In the genomic region with DNA sequence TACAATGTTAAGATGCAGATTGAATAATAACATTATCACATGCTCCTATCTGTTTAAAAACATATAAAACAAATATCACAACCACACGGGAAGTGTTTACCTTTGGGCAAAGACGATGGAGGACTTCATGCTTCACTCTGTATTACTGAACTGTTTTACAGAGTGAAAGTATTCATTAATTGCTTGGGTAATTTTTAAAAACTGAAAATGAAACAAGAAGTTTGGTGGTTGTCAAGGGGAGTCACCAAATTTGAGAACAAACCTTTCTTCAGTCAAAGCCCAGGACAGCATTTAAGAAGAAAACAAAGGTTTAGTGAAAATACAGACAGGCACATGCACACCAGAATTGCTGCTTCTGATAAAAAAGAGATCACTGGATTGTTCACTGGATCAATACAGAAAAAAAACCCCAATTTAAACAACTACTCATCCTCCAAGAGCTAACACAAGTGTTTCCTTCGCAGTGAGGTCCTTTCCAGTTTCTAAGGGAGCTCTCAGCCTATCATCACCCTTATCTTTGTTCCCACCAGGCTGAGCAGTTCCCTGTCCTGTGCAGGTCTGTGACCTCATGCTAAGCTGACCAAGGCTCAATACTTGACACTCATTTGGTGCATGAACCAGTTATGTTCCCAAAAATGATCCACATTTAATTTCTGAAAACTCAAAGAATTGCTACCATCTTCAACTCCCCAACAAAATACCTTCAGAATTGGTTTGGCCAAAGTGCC, we compare ENCODE assay signal across 9 cellular contexts. TPM values are rescaled to one million over a fixed set of nuclear protein-coding genes. Genes with fewer than 3 reads are reported as not detected.
DNase-seq lines count a peak whose midpoint lies in the region; ATAC-seq and TF ChIP-seq lines count a peak whose summit lies in the region.
"Had no signal": no experiment of that assay in that cellular context is flagged by ENCODE, and none has a peak within 500 bp of the region (broad histone marks: within the 10 kb centered on the region; RNA-seq: fewer than 3 reads in every experiment).

No MANE protein-coding gene starts in this region.

- peaks cover 75% of the 10 kb centered on the region for H3K4me1 Mint-ChIP-seq in dendritic cell treated with granulocyte-macrophage colony-stimulating factor and Interleukin-4, amounts not matched to agents 40 ng/mL and 50 ng/mL, for 4 days (ENCODE audit: low read depth)
- peaks cover 23% of the 10 kb centered on the region for H3K4me1 Mint-ChIP-seq in MCF 10A (ENCODE audit: insufficient read depth, unreplicated experiment)

- intact Hi-C loops in dendritic cell treated with granulocyte-macrophage colony-stimulating factor and Interleukin-4, amounts not matched to agents 40 ng/mL and 50 ng/mL, for 4 days (cut with micrococcal nuclease) = no loop called here
- intact Hi-C loops in MCF 10A (cut with micrococcal nuclease) = no loop called here

- POLR2A ChIA-PET in MCF 10A (lab: Yijun Ruan, JAX) = no interaction called here

- peak; percentile 96 for ATAC-seq in GM18867 (IDR thresholded peaks at IDR 0.05; ENCODE audit: unreplicated experiment)
- ATAC-seq in GM21447 (IDR thresholded peaks at IDR 0.05; ENCODE audit: unreplicated experiment) = peak; percentile 94
- peak; percentile 94 for ATAC-seq in HG03175 (IDR thresholded peaks at IDR 0.05; ENCODE audit: unreplicated experiment)

- in situ Hi-C loops in ACHN (cut with HindIII; ENCODE audit: low pct_ligation_motif_present, low pct_unique_long_range_greater_than_20kb, low sequenced_read_pairs) = no loop called here

- H3K27ac Mint-ChIP-seq in dendritic cell treated with granulocyte-macrophage colony-stimulating factor and Interleukin-4, amounts not matched to agents 40 ng/mL and 50 ng/mL, for 4 days = peak overlapping the region; percentile 38
- no peak overlapping the region for H3K27ac Mint-ChIP-seq in MCF 10A (ENCODE audit: low read depth, unreplicated experiment)

- no peak overlapping the region for H3K4me3 Mint-ChIP-seq in dendritic cell treated with granulocyte-macrophage colony-stimulating factor and Interleukin-4, amounts not matched to agents 40 ng/mL and 50 ng/mL, for 4 days
- H3K4me3 Mint-ChIP-seq in MCF 10A (ENCODE audit: unreplicated experiment) = no peak overlapping the region

- CTCF ChIA-PET in MCF 10A (lab: Yijun Ruan, JAX) = interaction anchor here (0.6 kb wide), 1 partner anchor 330 kb away, joined by 5 read pairs; no protein-coding TSS in a partner anchor

- no peaks in the 10 kb centered on the region for H3K9me3 Mint-ChIP-seq in dendritic cell treated with granulocyte-macrophage colony-stimulating factor and Interleukin-4, amounts not matched to agents 40 ng/mL and 50 ng/mL, for 4 days
- no peaks in the 10 kb centered on the region for H3K9me3 Mint-ChIP-seq in MCF 10A (ENCODE audit: unreplicated experiment)

- H3K36me3 Mint-ChIP-seq in dendritic cell treated with granulocyte-macrophage colony-stimulating factor and Interleukin-4, amounts not matched to agents 40 ng/mL and 50 ng/mL, for 4 days (ENCODE audit: low read depth) = peaks cover 92% of the 10 kb centered on the region
- peaks cover 31% of the 10 kb centered on the region for H3K36me3 Mint-ChIP-seq in MCF 10A (ENCODE audit: insufficient read depth, unreplicated experiment)

- no TSS peak for BruUV-seq in MCF 10A (replicated peaks; lab: Mats Ljungman, UMichigan)

- TF ChIP-seq CTCF in MCF 10A (IDR thresholded peaks at IDR 0.05; ENCODE audit: unreplicated experiment) = no peak

- no peaks in the 10 kb centered on the region for H3K27me3 Mint-ChIP-seq in dendritic cell treated with granulocyte-macrophage colony-stimulating factor and Interleukin-4, amounts not matched to agents 40 ng/mL and 50 ng/mL, for 4 days
- H3K27me3 Mint-ChIP-seq in MCF 10A (ENCODE audit: insufficient read depth, unreplicated experiment) = no peaks in the 10 kb centered on the region

- DNase-seq in ACHN (no peak), MCF 10A (ENCODE audit: unreplicated experiment) (no peak), NCI-H2171 (lab: John Stamatoyannopoulos, UW) (no peak), AG08396 (ENCODE audit: low spot score) (no peak)
- DNase-seq: GF-D8 had no signal

RNA-seq across cellular contexts. Expression of a gene that starts 8.8 kb away (rescaled TPM):
- 35.0 and 41.4 TPM in 2 replicates for total RNA-seq in MCF 10A (2022)
